ENCODE assay signal across 18 cellular contexts in the genomic region with DNA sequence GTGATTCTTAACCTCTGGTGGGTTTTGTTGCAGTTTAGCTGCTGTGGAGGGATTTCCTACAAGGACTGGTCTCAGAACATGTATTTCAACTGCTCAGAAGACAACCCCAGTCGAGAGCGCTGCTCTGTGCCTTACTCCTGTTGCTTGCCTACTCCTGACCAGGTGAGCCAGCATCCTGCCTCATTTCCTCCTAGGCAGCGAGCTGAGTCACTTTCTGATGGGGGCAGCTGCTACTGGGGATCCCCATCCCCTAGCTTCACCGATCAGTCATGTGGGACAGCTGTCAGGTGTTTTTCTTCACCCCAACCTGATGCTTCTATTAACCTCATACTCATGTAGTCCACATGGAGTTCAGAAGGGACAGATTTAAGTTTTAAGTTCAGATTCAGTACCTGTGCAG. TPM values are rescaled to one million over a fixed set of nuclear protein-coding genes. Genes with fewer than 3 reads are reported as not detected.
DNase-seq lines count a peak whose midpoint lies in the region; ATAC-seq, FAIRE-seq and TF ChIP-seq lines count a peak whose summit lies in the region.
"Had no signal": no experiment of that assay in that cellular context is flagged by ENCODE, and none has a peak within 500 bp of the region (broad histone marks: within the 10 kb centered on the region; RNA-seq: fewer than 3 reads in every experiment).

No MANE protein-coding gene starts in this region.

- CTCF ChIA-PET in activated B cell treated with CpG ODN at 0.5 μM for 24 hours (lab: Charles Lee): interaction anchor here (0.5 to 4.1 kb wide), 6 partner anchors 20 to 75 kb away, joined by 3 to 32 read pairs (median 4); no protein-coding TSS in a partner anchor

- peak; percentile 82 for FAIRE-seq in GM12892 (lab: Jason Lieb, UNC)

- H3K27me3 Mint-ChIP-seq in activated B cell treated with CpG ODN at 0.5 μM for 24 hours: no peaks in the 10 kb centered on the region

- intact Hi-C loops in activated B cell treated with CpG ODN at 0.5 μM for 24 hours (cut with micrococcal nuclease) (no loop called here), left ventricle myocardium superior (cut with micrococcal nuclease) (no loop called here)

- H3K4me3 Mint-ChIP-seq in activated B cell treated with CpG ODN at 0.5 μM for 24 hours: peak overlapping the region; percentile 5

- H3K4me1 Mint-ChIP-seq in activated B cell treated with CpG ODN at 0.5 μM for 24 hours: peaks cover 87% of the 10 kb centered on the region

- peak; percentile 56 for DNase-seq in GM12892 (ENCODE audit: insufficient read length)
- DNase-seq in activated B cell treated with CpG ODN at 0.5 μM for 24 hours: no peak
- no peak for DNase-seq in NCI-H146 (lab: John Stamatoyannopoulos, UW)
- no peak for DNase-seq in left ventricle myocardium superior
- DNase-seq in caudate nucleus (lab: John Stamatoyannopoulos, UW): no peak
- no peak for DNase-seq in D341Med (ENCODE audit: low spot score)
- DNase-seq: activated CD8-positive, alpha-beta memory T cell treated with anti-CD3 and anti-CD28 coated beads, Interleukin-2, amount 50 U/mL, for 48 hours; Karpas-422; midbrain; NCI-H1694; NK-92 treated with Interleukin-12 subunit alpha and Interleukin-12 subunit beta, amount 100 ng/mL, for 24 hours; testis had no signal

- POLR2A ChIA-PET in activated B cell treated with CpG ODN at 0.5 μM for 24 hours (lab: Charles Lee): interaction anchor here (1.2 to 5.0 kb wide), 4 partner anchors 21 to 112 kb away, joined by 4 to 49 read pairs (median 12); a partner anchor contains a TSS

- H3K27ac ChIP-seq in caudate nucleus (ENCODE audit: low read depth, low read length): no peak overlapping the region
- H3K27ac ChIP-seq: BLaER1 treated with 17β-estradiol and CSF1 and Interleukin-3, amounts not matched to agents 10 nM and 100 nM; coronary artery; SJSA1; testis had no signal

- no peaks in the 10 kb centered on the region for H3K9me3 Mint-ChIP-seq in activated B cell treated with CpG ODN at 0.5 μM for 24 hours

- no peak for TF ChIP-seq CTCF in activated B cell treated with CpG ODN at 0.5 μM for 24 hours (IDR thresholded peaks at IDR 0.05)

- peaks cover 81% of the 10 kb centered on the region for H3K36me3 Mint-ChIP-seq in activated B cell treated with CpG ODN at 0.5 μM for 24 hours (ENCODE audit: low read depth)

- peak overlapping the region; percentile 77 for H3K27ac Mint-ChIP-seq in activated B cell treated with CpG ODN at 0.5 μM for 24 hours

- ATAC-seq in HG02798 (IDR thresholded peaks at IDR 0.05; ENCODE audit: poor library complexity, unreplicated experiment): peak; percentile 45
- peak; percentile 38 for ATAC-seq in activated B cell treated with CpG ODN at 0.5 μM for 24 hours (ENCODE audit: low read depth)
- ATAC-seq in left ventricle myocardium superior: no peak
- ATAC-seq: HCT116 had no signal

- TF ChIP-seq POLR2A in GM12892 (IDR thresholded peaks at IDR 0.05; ENCODE audit: low read depth, low read length) (0 out of 2 replicates have a peak, but pooled peaks have one; percentile 22), GM19193 (IDR thresholded peaks at IDR 0.05; ENCODE audit: extremely low read depth, insufficient read depth, insufficient read length) (peak; percentile 23)

RNA-seq across cellular contexts. Expression of a gene that starts 21.7 kb away (rescaled TPM):
- 4.5 TPM for polyA plus RNA-seq in GM12892 (2012; ENCODE audit: missing spikeins)
- total RNA-seq in activated B cell treated with CpG ODN at 0.5 μM for 24 hours (0.66 and 1.8 TPM in 2 replicates), left ventricle myocardium superior (5.0 TPM)

RNA-seq across cellular contexts. Expression of a gene that starts 22.2 kb away (rescaled TPM):
- 147 TPM for polyA plus RNA-seq in GM12892 (2012; ENCODE audit: missing spikeins)
- total RNA-seq in activated B cell treated with CpG ODN at 0.5 μM for 24 hours (332 and 341 TPM in 2 replicates), left ventricle myocardium superior (15.1 TPM)

RNA-seq across cellular contexts. Expression of a gene that starts 58.1 kb away (rescaled TPM):
- 7.0 TPM for polyA plus RNA-seq in GM12892 (2012; ENCODE audit: missing spikeins)
- 10.9 and 11.6 TPM in 2 replicates for total RNA-seq in activated B cell treated with CpG ODN at 0.5 μM for 24 hours
- total RNA-seq in left ventricle myocardium superior: 4.3 TPM

Comparison
In these comparisons a context has a peak if more than half of its experiments do, and no peak if none do; other contexts are left out.
1. RNA of a gene that starts 22.2 kb away (total RNA-seq): 332 to 341 TPM in activated B cell treated with CpG ODN at 0.5 μM for 24 hours; 15.1 TPM in left ventricle myocardium superior (single experiment); every median in the first group is over 10 times any median in the second.